In the genomic region with DNA sequence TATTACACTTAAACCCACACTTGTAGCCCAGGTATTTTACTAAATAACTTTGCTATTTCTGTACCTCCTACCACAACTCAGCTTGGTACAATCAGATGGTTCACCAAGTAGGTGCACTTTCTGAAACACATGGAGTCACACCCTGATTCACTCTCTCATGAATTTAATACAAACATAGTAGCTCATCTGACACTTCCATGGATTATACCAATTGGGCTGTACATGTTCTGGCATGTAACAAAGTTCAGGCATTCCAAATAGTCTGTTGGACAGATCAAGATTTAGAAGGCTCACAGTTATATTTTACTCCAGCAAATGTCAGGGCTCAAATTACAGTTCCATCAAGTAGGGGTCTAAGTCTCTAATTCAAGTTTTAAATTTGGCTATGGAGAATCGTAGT, we compare ENCODE assay signal across 23 cellular contexts.
"Had no signal": no experiment of that assay in that cellular context is flagged by ENCODE, and none has a peak within 500 bp of the region (broad histone marks: within the 10 kb centered on the region; RNA-seq: fewer than 3 reads in every experiment).

No MANE protein-coding gene starts in this region.

- H3K36me3 ChIP-seq: adrenal gland, ascending aorta, heart left ventricle, neutrophil, sigmoid colon, suprapubic skin, tibial artery had no signal

- H3K27ac ChIP-seq: adrenal gland, ascending aorta, heart left ventricle, neutrophil, suprapubic skin, tibial artery, VCaP had no signal

- DNase-seq: activated CD4-positive, alpha-beta T cell treated with anti-CD3 and anti-CD28 coated beads for 4 hours; activated CD4-positive, alpha-beta T cell treated with anti-CD3 and anti-CD28 coated beads, Interleukin-2, amount 50 U/mL, for 4 hours; activated effector memory CD4-positive, alpha-beta T cell treated with Interleukin-2 at 50 U/mL for 16 hours; activated naive CD4-positive, alpha-beta T cell treated with Interleukin-2 at 50 U/mL for 16 hours; adrenal gland; central memory CD4-positive, alpha-beta T cell; heart left ventricle; hypothalamus; nephron progenitor cell; retina; sigmoid colon; stimulated activated CD4-positive, alpha-beta T cell treated with anti-CD3 and anti-CD28 coated beads, Interleukin-15, amount 100 ng/mL, for 24 hours; stimulated activated CD4-positive, alpha-beta T cell treated with anti-CD3 and anti-CD28 coated beads, Interleukin-2, amount 100 ng/mL, for 24 hours; stimulated activated naive CD4-positive, alpha-beta T cell; SW 1271; T-helper 9 cell; tibial artery had no signal

- H3K4me1 ChIP-seq: ascending aorta, sigmoid colon, suprapubic skin had no signal

- H3K27me3 ChIP-seq: adrenal gland, ascending aorta, heart left ventricle, neutrophil, sigmoid colon, suprapubic skin, tibial artery had no signal

- ATAC-seq: left lobe of liver had no signal

- H3K9me3 ChIP-seq: adrenal gland, ascending aorta, heart left ventricle, neutrophil, sigmoid colon, suprapubic skin, tibial artery had no signal

- H3K4me3 ChIP-seq: adrenal gland, ascending aorta, heart left ventricle, lung, sigmoid colon, suprapubic skin, tibial artery had no signal
